ENCODE assay signal across 8 cellular contexts in the genomic region with DNA sequence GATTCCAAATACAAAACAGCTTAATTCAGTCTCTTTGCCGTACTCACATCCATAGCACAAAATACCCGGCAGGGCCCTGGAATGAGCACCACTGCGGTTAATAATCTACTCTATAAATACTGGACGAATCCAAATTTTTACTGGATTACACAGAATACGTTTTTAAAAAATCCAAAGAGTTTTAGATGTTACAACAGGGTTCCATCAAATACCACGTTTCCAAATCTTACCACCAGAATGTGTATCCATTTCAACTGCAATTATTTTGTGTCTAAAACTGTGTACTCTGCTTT. TPM values are rescaled to one million over a fixed set of nuclear protein-coding genes. Genes with fewer than 3 reads are reported as not detected.
A peak's percentile ranks its signal among the peaks of the same experiment; 100 is the strongest.
DNase-seq lines count a peak whose midpoint lies in the region; ATAC-seq, FAIRE-seq and TF ChIP-seq lines count a peak whose summit lies in the region.

No MANE protein-coding gene starts in this region.

- peak overlapping the region; percentile 79 for H3K4me2 ChIP-seq in hepatocyte

- H3K36me3 Mint-ChIP-seq in activated CD4-positive, alpha-beta memory T cell treated with anti-CD3 and anti-CD28 coated beads, Interleukin-2, amount 10 ng/mL, durations not matched to agents 7 days and 5 days (ENCODE audit: low read depth): peaks cover 4% of the 10 kb centered on the region

- intact Hi-C loops in Right ventricle myocardium superior (cut with DNase I): loop anchor here (10.0 kb wide), 1 partner anchor 203 kb away; a partner anchor contains a TSS

- peaks cover 31% of the 10 kb centered on the region for H3K79me2 ChIP-seq in hepatocyte

- no peak for TF ChIP-seq CTCF in cardiac muscle cell (IDR thresholded peaks at IDR 0.05; ENCODE audit: low read depth, low read length)
- no peak for TF ChIP-seq CTCF in hepatocyte (IDR thresholded peaks at IDR 0.05; ENCODE audit: poor library complexity)

- no peaks in the 10 kb centered on the region for H3K9me2 ChIP-seq in hepatocyte (replicated peaks; ENCODE audit: insufficient read depth)

- WGBS in hepatocyte (ENCODE audit: low lambda C conversion rate, missing lambda C conversion rate): under 1% methylated on average over 6 of the region's 6 CpGs
- WGBS in small intestine, 3 donors: 0 to 2% (median 0%) methylated on average over 6 of the region's 6 CpGs

- H3K4me3 ChIP-seq in cardiac muscle cell (peak overlapping the region; percentile 85), hepatocyte (peak overlapping the region; percentile 72), small intestine (ENCODE audit: low read depth in 1 of 2, low read length in 2 of 2) (peak overlapping the region; percentile 77 to 80)

- H3K9me3 ChIP-seq in cardiac muscle cell (ENCODE audit: low read depth) (no peaks in the 10 kb centered on the region), hepatocyte (ENCODE audit: low read depth) (no peaks in the 10 kb centered on the region), small intestine (ENCODE audit: control insufficient read depth, low read depth) (no peaks in the 10 kb centered on the region)

- H3K27me3 Mint-ChIP-seq in activated CD4-positive, alpha-beta memory T cell treated with anti-CD3 and anti-CD28 coated beads, Interleukin-2, amount 10 ng/mL, durations not matched to agents 7 days and 5 days: no peaks in the 10 kb centered on the region

- H3K27me3 ChIP-seq in cardiac muscle cell: no peaks in the 10 kb centered on the region
- no peaks in the 10 kb centered on the region for H3K27me3 ChIP-seq in hepatocyte
- no peaks in the 10 kb centered on the region for H3K27me3 ChIP-seq in small intestine (ENCODE audit: control insufficient read depth in 2 of 2, insufficient read depth in 2 of 2, low read length in 2 of 2)

- peaks cover 3% of the 10 kb centered on the region for H4K20me1 ChIP-seq in hepatocyte (ENCODE audit: insufficient read depth, poor library complexity, severe bottlenecking)

- DNase-seq in cardiac muscle cell (ENCODE audit: low read depth in 1 of 2, low spot score in 1 of 2): peak in 1 of 2 donors; percentile 30
- no peak for DNase-seq in Right ventricle myocardium superior
- no peak for DNase-seq in activated CD4-positive, alpha-beta memory T cell treated with anti-CD3 and anti-CD28 coated beads, Interleukin-2, amount 10 ng/mL, durations not matched to agents 7 days and 5 days
- peak; percentile 41 for DNase-seq in hepatocyte (ENCODE audit: low spot score)
- peak; percentile 23 for DNase-seq in small intestine

- H3K36me3 ChIP-seq in cardiac muscle cell (no peaks in the 10 kb centered on the region), hepatocyte (replicated peaks; ENCODE audit: insufficient read depth, low read depth) (no peaks in the 10 kb centered on the region), small intestine (ENCODE audit: control insufficient read depth in 2 of 2, insufficient read depth in 2 of 2, low read length in 2 of 2) (no peaks in the 10 kb centered on the region)

- H2AFZ ChIP-seq in hepatocyte: peak overlapping the region; percentile 81

- H3K4me3 Mint-ChIP-seq in activated CD4-positive, alpha-beta memory T cell treated with anti-CD3 and anti-CD28 coated beads, Interleukin-2, amount 10 ng/mL, durations not matched to agents 7 days and 5 days: peak overlapping the region; percentile 94

- peak overlapping the region; percentile 98 for H3K27ac ChIP-seq in cardiac muscle cell
- H3K27ac ChIP-seq in hepatocyte: peak overlapping the region; percentile 99
- peak overlapping the region; percentile 94 to 99 for H3K27ac ChIP-seq in small intestine (ENCODE audit: low read depth in 1 of 2, low read length in 1 of 2)

- H3K4me1 Mint-ChIP-seq in activated CD4-positive, alpha-beta memory T cell treated with anti-CD3 and anti-CD28 coated beads, Interleukin-2, amount 10 ng/mL, durations not matched to agents 7 days and 5 days: peaks cover 24% of the 10 kb centered on the region

- H3K9me3 Mint-ChIP-seq in activated CD4-positive, alpha-beta memory T cell treated with anti-CD3 and anti-CD28 coated beads, Interleukin-2, amount 10 ng/mL, durations not matched to agents 7 days and 5 days: no peaks in the 10 kb centered on the region

- CTCF ChIA-PET in activated CD4-positive, alpha-beta memory T cell treated with anti-CD3 and anti-CD28 coated beads, Interleukin-2, amount 10 ng/mL, durations not matched to agents 7 days and 5 days (lab: Charles Lee): interaction anchor here (1.1 kb wide), 1 partner anchor 28 kb away, joined by 3 read pairs; no protein-coding TSS in a partner anchor

- POLR2A ChIA-PET in activated CD4-positive, alpha-beta memory T cell treated with anti-CD3 and anti-CD28 coated beads, Interleukin-2, amount 10 ng/mL, durations not matched to agents 7 days and 5 days (lab: Charles Lee): interaction anchor here (0.7 to 3.8 kb wide), 18 partner anchors 8 to 203 kb away, joined by 3 to 45 read pairs (median 4); a partner anchor contains a TSS

- peak overlapping the region; percentile 98 for H3K27ac Mint-ChIP-seq in activated CD4-positive, alpha-beta memory T cell treated with anti-CD3 and anti-CD28 coated beads, Interleukin-2, amount 10 ng/mL, durations not matched to agents 7 days and 5 days

- no peak for ATAC-seq in Right ventricle myocardium superior (ENCODE audit: poor library complexity)
- ATAC-seq in GM21786 (IDR thresholded peaks at IDR 0.05; ENCODE audit: unreplicated experiment): no peak
- ATAC-seq in HG02884 (IDR thresholded peaks at IDR 0.05; ENCODE audit: unreplicated experiment): no peak
- no peak for ATAC-seq in GM18867 (IDR thresholded peaks at IDR 0.05; ENCODE audit: unreplicated experiment)

- H3K4me1 ChIP-seq in cardiac muscle cell (ENCODE audit: low read depth) (peaks cover 8% of the 10 kb centered on the region), hepatocyte (ENCODE audit: insufficient read depth) (peaks cover 9% of the 10 kb centered on the region), small intestine (ENCODE audit: control insufficient read depth in 2 of 2, insufficient read depth in 1 of 2, low read depth in 1 of 2, low read length in 1 of 2) (peaks cover 0 to 6% of the 10 kb centered on the region in 2 donors)

- no peak for FAIRE-seq in small intestine (lab: Jason Lieb, UNC)

RNA-seq across cellular contexts. Expression of a gene that starts 1.8 kb away (rescaled TPM):
- total RNA-seq in cardiac muscle cell (24.2 and 28.6 TPM in 2 replicates), Right ventricle myocardium superior (6.6 TPM), hepatocyte (14.7 and 15.7 TPM in 2 replicates)
- polyA plus RNA-seq in cardiac muscle cell (16.5 and 22.2 TPM in 2 replicates), hepatocyte (24.2 and 26.4 TPM in 2 replicates), small intestine (10 to 100 TPM; 10.8 to 18.6 (median 15.7) TPM)
- total RNA-seq in activated CD4-positive, alpha-beta memory T cell treated with anti-CD3 and anti-CD28 coated beads, Interleukin-2, amount 10 ng/mL, durations not matched to agents 7 days and 5 days: 10 to 100 TPM; 23.0 to 23.7 TPM

RNA-seq across cellular contexts. Expression of a gene that starts 5.8 kb away (rescaled TPM):
- total RNA-seq in cardiac muscle cell: 58.2 and 93.5 TPM in 2 replicates
- polyA plus RNA-seq in cardiac muscle cell: 61.7 and 94.6 TPM in 2 replicates
- total RNA-seq in Right ventricle myocardium superior: 55.3 TPM
- total RNA-seq in activated CD4-positive, alpha-beta memory T cell treated with anti-CD3 and anti-CD28 coated beads, Interleukin-2, amount 10 ng/mL, durations not matched to agents 7 days and 5 days: 10 to 100 TPM; 51.8 to 53.5 TPM
- 70.9 and 72.9 TPM in 2 replicates for total RNA-seq in hepatocyte
- polyA plus RNA-seq in hepatocyte: 105 and 127 TPM in 2 replicates
- 10 to 100 TPM; 69.7 to 92.6 (median 77.3) TPM for polyA plus RNA-seq in small intestine

Comparison
In these comparisons a context has a peak if more than half of its experiments do, and no peak if none do; other contexts are left out.
1. DNase-seq: peak in hepatocyte (single experiment) and small intestine (single experiment); none in Right ventricle myocardium superior (single experiment) and activated CD4-positive, alpha-beta memory T cell treated with anti-CD3 and anti-CD28 coated beads, Interleukin-2, amount 10 ng/mL, durations not matched to agents 7 days and 5 days (single experiment).
2. Peak in every context shown above with its lines, with median percentiles within 50 percentile points of each other: H3K27ac ChIP-seq and H3K4me3 ChIP-seq.